Comparison of ENCODE assay signal across 1 cellular context in the genomic region with DNA sequence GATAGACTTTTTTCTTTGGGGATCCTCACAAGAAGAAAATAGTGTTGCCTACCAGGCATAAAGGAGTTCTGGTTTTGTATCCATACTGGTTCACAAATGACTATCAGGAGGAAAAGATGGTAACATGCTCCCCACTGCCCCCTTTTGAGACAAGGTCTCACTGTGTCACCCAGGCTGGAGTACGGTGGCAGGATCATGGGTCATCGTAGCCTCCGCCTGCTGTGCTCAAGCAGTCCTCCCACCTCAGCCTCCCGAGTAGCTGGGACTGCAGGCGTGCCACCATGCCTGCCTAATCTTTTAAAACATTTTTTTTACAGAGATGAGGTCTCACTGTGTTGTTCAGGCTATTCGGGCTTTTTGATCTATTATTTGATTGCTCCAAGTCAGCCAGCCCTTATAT.
TF ChIP-seq lines count a peak whose summit lies in the region.

No MANE protein-coding gene starts in this region.

TF ChIP-seq in IMR-90, 13 proteins besides CTCF, POLR2A, EP300 and RAD21:
- TF ChIP-seq FOS (IDR thresholded peaks at IDR 0.05; ENCODE audit: low read depth, low read length): no peak
- TF ChIP-seq, protein P1, sequence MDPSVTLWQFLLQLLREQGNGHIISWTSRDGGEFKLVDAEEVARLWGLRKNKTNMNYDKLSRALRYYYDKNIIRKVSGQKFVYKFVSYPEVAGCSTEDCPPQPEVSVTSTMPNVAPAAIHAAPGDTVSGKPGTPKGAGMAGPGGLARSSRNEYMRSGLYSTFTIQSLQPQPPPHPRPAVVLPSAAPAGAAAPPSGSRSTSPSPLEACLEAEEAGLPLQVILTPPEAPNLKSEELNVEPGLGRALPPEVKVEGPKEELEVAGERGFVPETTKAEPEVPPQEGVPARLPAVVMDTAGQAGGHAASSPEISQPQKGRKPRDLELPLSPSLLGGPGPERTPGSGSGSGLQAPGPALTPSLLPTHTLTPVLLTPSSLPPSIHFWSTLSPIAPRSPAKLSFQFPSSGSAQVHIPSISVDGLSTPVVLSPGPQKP (IDR thresholded peaks at IDR 0.05; ENCODE audit: borderline replicate concordance, low read depth, low read length): no peak
- TF ChIP-seq CHD1 (IDR thresholded peaks at IDR 0.05; ENCODE audit: low read depth, low read length): no peak
- TF ChIP-seq RCOR1 (IDR thresholded peaks at IDR 0.05; ENCODE audit: insufficient replicate concordance, low read length): no peak
- no peak for TF ChIP-seq RFX5 (IDR thresholded peaks at IDR 0.05; ENCODE audit: low read depth, low read length)
- no peak for TF ChIP-seq SMC3 (IDR thresholded peaks at IDR 0.05; ENCODE audit: low read depth, low read length)
